In the genomic region with DNA sequence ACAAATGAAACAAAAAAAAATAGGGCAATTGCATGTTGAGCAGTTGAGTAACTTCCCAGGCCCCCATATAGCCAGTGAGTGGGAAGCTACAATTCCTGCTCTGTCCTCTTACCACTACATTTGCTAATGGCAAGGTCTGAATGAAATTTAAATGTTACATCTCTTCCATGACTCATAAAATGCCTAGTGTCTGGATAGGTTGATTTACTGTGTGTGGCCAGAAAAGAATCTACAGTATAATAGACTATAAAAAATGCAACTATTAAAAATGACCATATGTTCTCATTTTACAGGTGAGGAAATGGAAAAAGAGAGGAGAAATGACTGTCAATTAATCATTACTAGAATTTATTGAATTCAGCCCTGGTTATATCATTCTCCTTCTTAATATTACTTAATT, we compare ENCODE assay signal across 21 cellular contexts.
DNase-seq lines count a peak whose midpoint lies in the region; ATAC-seq and TF ChIP-seq lines count a peak whose summit lies in the region.
"Had no signal": no experiment of that assay in that cellular context is flagged by ENCODE, and none has a peak within 500 bp of the region (broad histone marks: within the 10 kb centered on the region; RNA-seq: fewer than 3 reads in every experiment).

No MANE protein-coding gene starts in this region.

- TF ChIP-seq RAD21 in SK-N-SH (IDR thresholded peaks at IDR 0.05; ENCODE audit: low read length) = no peak

- peaks cover 12% of the 10 kb centered on the region for H3F3A ChIP-seq in SK-N-SH (replicated peaks; ENCODE audit: insufficient read depth)

- H3K4me1 Mint-ChIP-seq in natural killer cell = no peaks in the 10 kb centered on the region

- peaks cover 12 to 21% of the 10 kb centered on the region in 2 donors for H3K9me3 Mint-ChIP-seq in natural killer cell

- no peaks in the 10 kb centered on the region for H3K9me3 ChIP-seq in SK-N-SH
- H3K9me3 ChIP-seq: BE2C, HAP-1 had no signal

- TF ChIP-seq CTCF in SK-N-SH (IDR thresholded peaks at IDR 0.05) (no peak), natural killer cell (IDR thresholded peaks at IDR 0.05) (no peak)

- no peak for ATAC-seq in GM21515 (IDR thresholded peaks at IDR 0.05; ENCODE audit: unreplicated experiment)
- ATAC-seq in natural killer cell = no peak
- no peak for ATAC-seq in left lobe of liver
- ATAC-seq in left colon = no peak
- ATAC-seq: CD8-positive, alpha-beta T cell; K562 had no signal

- H2AFZ ChIP-seq in SK-N-SH (ENCODE audit: low read depth) = no peak overlapping the region

- peak overlapping the region; percentile 51; the same call in 1 of the 2 replicates for H3K4me2 ChIP-seq in SK-N-SH

- DNase-seq in A172 (ENCODE audit: low spot score) (peak; percentile 30), GM04504 (ENCODE audit: low read depth) (peak; percentile 10), SK-N-SH (no peak), fibroblast of peridontal ligament (ENCODE audit: extremely low read depth) (peak; percentile 0), natural killer cell (no peak), left lobe of liver (ENCODE audit: low spot score) (no peak), left colon (no peak)
- DNase-seq: 8988T; BE2C; Calu3; CD8-positive, alpha-beta T cell; DMS53; MV-4-11; NCI-H1694 treated with DMSO at 0.1 percent for 48 hours; NCI-H2107; NCI-H524; RPMI8226; SIG-M5 had no signal

- no peak overlapping the region for H3K27ac Mint-ChIP-seq in natural killer cell
- H3K27ac Mint-ChIP-seq: CD8-positive, alpha-beta T cell had no signal

- POLR2A ChIA-PET in SK-N-SH (lab: Yijun Ruan, JAX) = no interaction called here

- H3K79me2 ChIP-seq in SK-N-SH (ENCODE audit: insufficient read depth) = no peaks in the 10 kb centered on the region

- no peaks in the 10 kb centered on the region for H3K27me3 ChIP-seq in SK-N-SH (ENCODE audit: insufficient read depth)
- H3K27me3 ChIP-seq: BE2C had no signal

- H3K4me3 ChIP-seq in SK-N-SH (ENCODE audit: low read depth in 2 of 2, low read length in 1 of 2) = no peak overlapping the region; a peak in 1 of 4 replicates
- H3K4me3 ChIP-seq: HAP-1, K562 had no signal

- H3K27ac ChIP-seq in SK-N-SH (ENCODE audit: low read depth in 2 of 2, low read length in 1 of 2) = peak overlapping the region; percentile 81 to 88; a peak in 3 of 4 replicates

- H3K4me3 Mint-ChIP-seq in natural killer cell = no peak overlapping the region
- H3K4me3 Mint-ChIP-seq: CD8-positive, alpha-beta T cell had no signal

- H3K9me2 ChIP-seq in SK-N-SH = no peaks in the 10 kb centered on the region

- intact Hi-C loops in natural killer cell (cut with micrococcal nuclease) = loop anchor here (10.0 kb wide), 1 partner anchor 58 kb away; no protein-coding TSS in a partner anchor
- intact Hi-C loops in left colon (cut with DNase I, micrococcal nuclease) = no loop called here

- no peaks in the 10 kb centered on the region for H3K36me3 ChIP-seq in SK-N-SH (replicated peaks in 1 of 2; ENCODE audit: control insufficient read depth in 1 of 2, insufficient read depth in 2 of 2, low read length in 1 of 2)
- H3K36me3 ChIP-seq: BE2C, HAP-1 had no signal

- no peaks in the 10 kb centered on the region for H4K20me1 ChIP-seq in SK-N-SH (ENCODE audit: insufficient read depth)

- peaks cover 7% of the 10 kb centered on the region for H3K36me3 Mint-ChIP-seq in natural killer cell
- H3K36me3 Mint-ChIP-seq: CD8-positive, alpha-beta T cell had no signal

- no peaks in the 10 kb centered on the region; a peak in 1 of 4 replicates for H3K4me1 ChIP-seq in SK-N-SH (ENCODE audit: control insufficient read depth in 1 of 2, insufficient read depth in 2 of 2, low read depth in 1 of 2, low read length in 1 of 2)
- H3K4me1 ChIP-seq: BE2C, HAP-1 had no signal

- peak; percentile 43 to 87; a peak in 3 of 4 replicates for TF ChIP-seq EP300 in SK-N-SH (IDR thresholded peaks at IDR 0.05; ENCODE audit: borderline replicate concordance in 1 of 2, low read depth in 1 of 2, low read length in 1 of 2)

- no peaks in the 10 kb centered on the region for H3K27me3 Mint-ChIP-seq in natural killer cell (ENCODE audit: low read depth in 2 of 2)

- no peak overlapping the region; the same call in 1 of the 2 replicates for H3K9ac ChIP-seq in SK-N-SH

- CTCF ChIA-PET in SK-N-SH (lab: Yijun Ruan, JAX) = no interaction called here

TF ChIP-seq in SK-N-SH, 30 proteins besides CTCF, POLR2A, EP300 and RAD21:
- peak; percentile 93 for TF ChIP-seq TCF12 (IDR thresholded peaks at IDR 0.05)
- TF ChIP-seq MXI1 (IDR thresholded peaks at IDR 0.05; ENCODE audit: low read depth, low read length) = no peak
- TF ChIP-seq TEAD4 (IDR thresholded peaks at IDR 0.05; ENCODE audit: borderline replicate concordance, insufficient read depth) = peak; percentile 72; the same call in 1 of the 2 replicates
- TF ChIP-seq TAF1 (IDR thresholded peaks at IDR 0.05; ENCODE audit: borderline replicate concordance, low read depth, low read length) = peak; percentile 20; the same call in 1 of the 2 replicates
- TF ChIP-seq CHD2 (IDR thresholded peaks at IDR 0.05; ENCODE audit: low read length, partially characterized antibody) = no peak
- TF ChIP-seq SIN3A (IDR thresholded peaks at IDR 0.05; ENCODE audit: borderline replicate concordance, low read depth, low read length) = no peak
- TF ChIP-seq JUND (IDR thresholded peaks at IDR 0.05) = peak; percentile 86
- TF ChIP-seq, protein P1, sequence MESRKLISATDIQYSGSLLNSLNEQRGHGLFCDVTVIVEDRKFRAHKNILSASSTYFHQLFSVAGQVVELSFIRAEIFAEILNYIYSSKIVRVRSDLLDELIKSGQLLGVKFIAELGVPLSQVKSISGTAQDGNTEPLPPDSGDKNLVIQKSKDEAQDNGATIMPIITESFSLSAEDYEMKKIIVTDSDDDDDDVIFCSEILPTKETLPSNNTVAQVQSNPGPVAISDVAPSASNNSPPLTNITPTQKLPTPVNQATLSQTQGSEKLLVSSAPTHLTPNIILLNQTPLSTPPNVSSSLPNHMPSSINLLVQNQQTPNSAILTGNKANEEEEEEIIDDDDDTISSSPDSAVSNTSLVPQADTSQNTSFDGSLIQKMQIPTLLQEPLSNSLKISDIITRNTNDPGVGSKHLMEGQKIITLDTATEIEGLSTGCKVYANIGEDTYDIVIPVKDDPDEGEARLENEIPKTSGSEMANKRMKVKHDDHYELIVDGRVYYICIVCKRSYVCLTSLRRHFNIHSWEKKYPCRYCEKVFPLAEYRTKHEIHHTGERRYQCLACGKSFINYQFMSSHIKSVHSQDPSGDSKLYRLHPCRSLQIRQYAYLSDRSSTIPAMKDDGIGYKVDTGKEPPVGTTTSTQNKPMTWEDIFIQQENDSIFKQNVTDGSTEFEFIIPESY (IDR thresholded peaks at IDR 0.05; ENCODE audit: borderline replicate concordance, low read depth) = no peak
- TF ChIP-seq FOXM1 (IDR thresholded peaks at IDR 0.05; ENCODE audit: low read depth) = peak; percentile 67; the same call in 1 of the 2 replicates
- TF ChIP-seq, protein P2, sequence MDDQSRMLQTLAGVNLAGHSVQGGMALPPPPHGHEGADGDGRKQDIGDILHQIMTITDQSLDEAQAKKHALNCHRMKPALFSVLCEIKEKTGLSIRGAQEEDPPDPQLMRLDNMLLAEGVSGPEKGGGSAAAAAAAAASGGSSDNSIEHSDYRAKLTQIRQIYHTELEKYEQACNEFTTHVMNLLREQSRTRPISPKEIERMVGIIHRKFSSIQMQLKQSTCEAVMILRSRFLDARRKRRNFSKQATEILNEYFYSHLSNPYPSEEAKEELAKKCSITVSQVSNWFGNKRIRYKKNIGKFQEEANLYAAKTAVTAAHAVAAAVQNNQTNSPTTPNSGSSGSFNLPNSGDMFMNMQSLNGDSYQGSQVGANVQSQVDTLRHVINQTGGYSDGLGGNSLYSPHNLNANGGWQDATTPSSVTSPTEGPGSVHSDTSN (IDR thresholded peaks at IDR 0.05) = peak; percentile 94
- peak; percentile 86 for TF ChIP-seq FOSL2 (IDR thresholded peaks at IDR 0.05; ENCODE audit: borderline replicate concordance, low read depth)
- TF ChIP-seq, protein P3, sequence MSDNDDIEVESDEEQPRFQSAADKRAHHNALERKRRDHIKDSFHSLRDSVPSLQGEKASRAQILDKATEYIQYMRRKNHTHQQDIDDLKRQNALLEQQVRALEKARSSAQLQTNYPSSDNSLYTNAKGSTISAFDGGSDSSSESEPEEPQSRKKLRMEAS (IDR thresholded peaks at IDR 0.05; ENCODE audit: low read depth) = 0 out of 2 replicates have a peak, but pooled peaks have one; percentile 25
- TF ChIP-seq, protein P4, sequence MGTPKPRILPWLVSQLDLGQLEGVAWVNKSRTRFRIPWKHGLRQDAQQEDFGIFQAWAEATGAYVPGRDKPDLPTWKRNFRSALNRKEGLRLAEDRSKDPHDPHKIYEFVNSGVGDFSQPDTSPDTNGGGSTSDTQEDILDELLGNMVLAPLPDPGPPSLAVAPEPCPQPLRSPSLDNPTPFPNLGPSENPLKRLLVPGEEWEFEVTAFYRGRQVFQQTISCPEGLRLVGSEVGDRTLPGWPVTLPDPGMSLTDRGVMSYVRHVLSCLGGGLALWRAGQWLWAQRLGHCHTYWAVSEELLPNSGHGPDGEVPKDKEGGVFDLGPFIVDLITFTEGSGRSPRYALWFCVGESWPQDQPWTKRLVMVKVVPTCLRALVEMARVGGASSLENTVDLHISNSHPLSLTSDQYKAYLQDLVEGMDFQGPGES (IDR thresholded peaks at IDR 0.05; ENCODE audit: low read depth, low read length) = no peak
- TF ChIP-seq YY1 (IDR thresholded peaks at IDR 0.05; ENCODE audit: low read depth) = no peak
- TF ChIP-seq NFIC (IDR thresholded peaks at IDR 0.05; ENCODE audit: borderline replicate concordance) = peak; percentile 60; the same call in 1 of the 2 replicates
- TF ChIP-seq, protein P5, sequence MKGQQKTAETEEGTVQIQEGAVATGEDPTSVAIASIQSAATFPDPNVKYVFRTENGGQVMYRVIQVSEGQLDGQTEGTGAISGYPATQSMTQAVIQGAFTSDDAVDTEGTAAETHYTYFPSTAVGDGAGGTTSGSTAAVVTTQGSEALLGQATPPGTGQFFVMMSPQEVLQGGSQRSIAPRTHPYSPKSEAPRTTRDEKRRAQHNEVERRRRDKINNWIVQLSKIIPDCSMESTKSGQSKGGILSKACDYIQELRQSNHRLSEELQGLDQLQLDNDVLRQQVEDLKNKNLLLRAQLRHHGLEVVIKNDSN (IDR thresholded peaks at IDR 0.05; ENCODE audit: borderline replicate concordance, low read depth) = no peak
- no peak for TF ChIP-seq EZH2phosphoT487 (IDR thresholded peaks at IDR 0.05; ENCODE audit: borderline replicate concordance, low read depth)
- TF ChIP-seq POLR2AphosphoS5 (IDR thresholded peaks at IDR 0.05; ENCODE audit: low read depth, low read length) = peak; percentile 63; the same call in 1 of the 2 replicates

Comparison
In these comparisons a context has a peak if more than half of its experiments do, and no peak if none do; other contexts are left out.
1. DNase-seq: peak in A172 (single experiment), GM04504 (single experiment) and fibroblast of peridontal ligament (single experiment); none in SK-N-SH (single experiment), natural killer cell (single experiment), left lobe of liver (single experiment) and left colon (0 of 2).